29 cellular contexts compared by ENCODE assay signal in the genomic region with DNA sequence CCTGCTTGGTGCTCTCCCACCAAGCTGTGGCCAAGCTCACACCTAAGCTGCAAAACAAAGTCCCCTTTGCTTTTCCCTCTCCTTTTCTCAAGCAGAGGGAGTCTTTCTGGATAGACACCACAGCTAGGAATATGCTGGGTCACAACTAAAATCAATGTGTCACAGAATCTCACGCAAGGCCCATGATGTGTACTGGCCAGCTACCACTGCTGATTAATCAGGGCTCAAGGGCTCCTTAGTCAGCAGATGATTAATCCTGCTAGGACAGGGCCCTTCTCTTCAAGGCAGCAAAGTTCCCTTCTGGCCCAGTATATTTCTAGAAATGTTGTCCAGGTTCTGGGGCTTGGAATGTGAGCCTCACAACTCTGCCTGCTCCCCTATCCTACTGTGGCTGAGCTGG. TPM values are rescaled to one million over a fixed set of nuclear protein-coding genes. Genes with fewer than 3 reads are reported as not detected.
"Had no signal": no experiment of that assay in that cellular context is flagged by ENCODE, and none has a peak within 500 bp of the region (broad histone marks: within the 10 kb centered on the region; RNA-seq: fewer than 3 reads in every experiment).

No MANE protein-coding gene starts in this region.

- FAIRE-seq: endometrium, frontal cortex had no signal

- H3K27me3 ChIP-seq: right atrium auricular region, tibial artery had no signal

- H3K4me3 ChIP-seq: left ventricle myocardium inferior, prostate gland, right atrium auricular region, tibial artery had no signal

- H3K27ac ChIP-seq: left ventricle myocardium inferior, prostate gland, right atrium auricular region, tibial artery had no signal

- ATAC-seq: naive thymus-derived CD8-positive, alpha-beta T cell; stimulated activated naive CD8-positive, alpha-beta T cell treated with anti-CD3 and anti-CD28 coated beads, Interleukin-15, Interleukin-2, amounts not matched to agents 100 U/mL and 50 U/mL, for 24 hours; WTC11 had no signal

- H3K4me1 ChIP-seq: left ventricle myocardium inferior, prostate gland, right atrium auricular region, tibial artery had no signal

- H3K36me3 ChIP-seq: left ventricle myocardium inferior, prostate gland, right atrium auricular region, tibial artery had no signal

- H3K9me3 ChIP-seq: left ventricle myocardium inferior, prostate gland, right atrium auricular region, tibial artery had no signal

- DNase-seq: activated naive CD4-positive, alpha-beta T cell treated with Interleukin-2 at 50 U/mL for 16 hours; activated naive CD8-positive, alpha-beta T cell treated with anti-CD3 and anti-CD28 coated beads for 36 hours; activated T-cell treated with anti-CD3 and anti-CD28 coated beads, Interleukin-2, amount 50 U/mL, for 48 hours; amygdala; effector CD4-positive, alpha-beta T cell; erythroblast; glutamatergic neuron; hippocampal formation; kidney glomerular epithelial cell; left ventricle myocardium inferior; naive thymus-derived CD8-positive, alpha-beta T cell; stimulated activated CD4-positive, alpha-beta T cell treated with anti-CD3 and anti-CD28 coated beads, Interleukin-12 subunit alpha, Interleukin-12 subunit beta, amount 100 ng/mL, for 4 hours; stimulated activated CD4-positive, alpha-beta T cell treated with anti-CD3 and anti-CD28 coated beads, Interleukin-4, amount 100 ng/mL, for 4 hours; stimulated activated naive CD8-positive, alpha-beta T cell treated with anti-CD3 and anti-CD28 coated beads, Interleukin-15, Interleukin-2, amounts not matched to agents 100 U/mL and 50 U/mL, for 24 hours; T-helper 9 cell; tibial artery had no signal

RNA-seq across cellular contexts. Expression of a gene that starts 32.0 kb away (rescaled TPM):
- total RNA-seq: activated CD8-positive, alpha-beta memory T cell treated with anti-CD3 and anti-CD28 coated beads for 36 hours; activated naive CD8-positive, alpha-beta T cell treated with anti-CD3 and anti-CD28 coated beads for 36 hours; cardiac septum; chondrocyte; frontal cortex; left ventricle myocardium inferior; lung microvascular endothelial cell; mesothelial cell of epicardium; naive thymus-derived CD8-positive, alpha-beta T cell; osteoblast; right atrium auricular region; T-helper 1 cell treated with Interleukin-12 subunit alpha and Interleukin-12 subunit beta and Interleukin-4 antibody, amounts not matched to agents 30 ng/mL and 1 ng/mL, for 36 hours; ureter had no signal
- polyA plus RNA-seq: naive thymus-derived CD8-positive, alpha-beta T cell had no signal
